2 cellular contexts compared by ENCODE assay signal in the genomic region with DNA sequence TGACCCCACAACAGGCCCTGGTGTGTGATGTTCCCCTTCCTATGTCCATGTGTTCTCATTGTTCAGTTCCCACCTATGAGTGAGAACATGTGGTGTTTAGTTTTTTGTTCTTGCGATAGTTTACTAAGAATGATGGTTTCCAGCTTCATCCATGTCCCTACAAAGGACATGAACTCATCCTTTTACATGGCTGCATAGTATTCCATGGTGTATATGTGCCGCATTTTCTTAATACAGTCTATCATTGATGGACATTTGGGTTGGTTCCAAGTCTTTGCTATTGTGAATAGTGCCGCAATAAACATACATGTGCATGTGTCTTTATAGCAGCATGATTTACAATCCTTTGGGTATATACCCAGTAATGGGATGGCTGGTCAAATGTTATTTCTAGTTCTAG. TPM values are rescaled to one million over a fixed set of nuclear protein-coding genes. Genes with fewer than 3 reads are reported as not detected.
"Had no signal": no experiment of that assay in that cellular context is flagged by ENCODE, and none has a peak within 500 bp of the region (broad histone marks: within the 10 kb centered on the region; RNA-seq: fewer than 3 reads in every experiment).

No MANE protein-coding gene starts in this region.

RNA-seq across cellular contexts. Expression of a gene that starts 22.6 kb away (rescaled TPM):
- total RNA-seq: HepG2 had no signal
- polyA plus RNA-seq: HepG2, IgD-negative memory B cell had no signal
